In the genomic region with DNA sequence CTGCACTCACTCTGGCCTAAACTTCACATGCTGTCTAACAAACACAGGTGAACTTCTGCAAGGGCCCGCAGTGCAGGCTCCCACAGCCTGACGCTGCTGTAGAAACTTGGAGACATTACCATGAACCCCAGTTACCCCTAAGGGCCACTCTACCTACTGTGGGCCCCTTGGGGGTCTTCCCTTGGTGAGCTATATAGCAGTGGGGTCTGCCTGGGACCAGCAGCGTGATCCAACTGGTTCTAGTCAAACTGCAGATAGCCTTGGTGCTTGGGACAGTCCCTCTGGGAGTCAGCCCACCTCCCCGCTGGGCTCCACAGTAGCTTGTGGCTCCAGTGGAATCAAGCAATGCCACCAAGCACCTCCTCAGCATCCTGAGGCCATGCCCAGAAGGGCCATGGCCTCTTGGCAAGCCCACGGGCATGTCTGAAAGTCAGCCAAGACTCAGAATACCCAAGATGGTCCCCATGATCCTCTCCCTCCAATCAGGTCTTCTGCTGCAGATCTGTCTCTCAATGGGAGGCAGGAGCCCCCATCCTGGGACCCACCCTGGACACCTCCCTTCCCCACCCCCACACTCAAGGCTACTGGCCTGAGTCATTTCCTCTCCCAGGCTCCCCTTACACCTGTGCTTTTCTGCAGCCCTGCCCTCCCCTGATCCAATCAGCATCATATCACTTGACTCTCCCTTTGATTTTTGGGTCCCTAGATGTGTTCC, we compare ENCODE assay signal across 16 cellular contexts.
DNase-seq lines count a peak whose midpoint lies in the region; ATAC-seq and TF ChIP-seq lines count a peak whose summit lies in the region.
"Had no signal": no experiment of that assay in that cellular context is flagged by ENCODE, and none has a peak within 500 bp of the region (broad histone marks: within the 10 kb centered on the region; RNA-seq: fewer than 3 reads in every experiment).

No MANE protein-coding gene starts in this region.

- H3K4me1 ChIP-seq in RWPE2 (ENCODE audit: insufficient read depth, poor library complexity, severe bottlenecking) (no peaks in the 10 kb centered on the region), endodermal cell (ENCODE audit: control insufficient read depth, insufficient read depth, low read length) (no peaks in the 10 kb centered on the region), body of pancreas (no peaks in the 10 kb centered on the region), smooth muscle cell (ENCODE audit: low read depth) (no peaks in the 10 kb centered on the region)
- H3K4me1 ChIP-seq: A549, BE2C had no signal

- H3K36me3 ChIP-seq in RWPE2 (ENCODE audit: low read depth) (no peaks in the 10 kb centered on the region), endodermal cell (ENCODE audit: control insufficient read depth, insufficient read depth, low read length) (no peaks in the 10 kb centered on the region), body of pancreas (replicated peaks in 1 of 2; ENCODE audit: insufficient read depth in 1 of 2, low read depth in 2 of 2) (no peaks in the 10 kb centered on the region), smooth muscle cell (ENCODE audit: low read depth) (no peaks in the 10 kb centered on the region)
- H3K36me3 ChIP-seq: BE2C had no signal

- no peaks in the 10 kb centered on the region for H4K20me1 ChIP-seq in smooth muscle cell (ENCODE audit: low read depth)

- H3K36me3 Mint-ChIP-seq in endodermal cell (ENCODE audit: low read depth): no peaks in the 10 kb centered on the region
- H3K36me3 Mint-ChIP-seq: CD4-positive, alpha-beta memory T cell had no signal

- H3K4me2 ChIP-seq in smooth muscle cell: no peak overlapping the region
- H3K4me2 ChIP-seq: A549, GM23338 had no signal

- ATAC-seq in RWPE2 (ENCODE audit: low read depth) (no peak), body of pancreas (no peak)
- ATAC-seq: A549, GM12878, GM23338 had no signal

- H3F3A ChIP-seq in smooth muscle cell (ENCODE audit: low read depth): no peaks in the 10 kb centered on the region

- H3K4me3 ChIP-seq in RWPE2 (ENCODE audit: severe bottlenecking) (no peak overlapping the region), endodermal cell (ENCODE audit: low read length) (no peak overlapping the region), body of pancreas (no peak overlapping the region), smooth muscle cell (no peak overlapping the region)
- H3K4me3 ChIP-seq: A549, GM12878, GM23338 had no signal

- H3K79me2 ChIP-seq in smooth muscle cell (ENCODE audit: low read depth): no peaks in the 10 kb centered on the region

- H3K9ac ChIP-seq in endodermal cell (ENCODE audit: extremely low read depth, low read length, poor library complexity, severe bottlenecking): no peak overlapping the region
- H3K9ac ChIP-seq in smooth muscle cell (ENCODE audit: low read depth): no peak overlapping the region

- intact Hi-C loops in posterior vena cava (cut with DNase I): no loop called here
- intact Hi-C loops in body of pancreas (cut with DNase I): no loop called here

- H3K27ac ChIP-seq in RWPE2 (ENCODE audit: poor library complexity, severe bottlenecking) (no peak overlapping the region), endodermal cell (ENCODE audit: low read depth, low read length) (no peak overlapping the region), body of pancreas (no peak overlapping the region), smooth muscle cell (ENCODE audit: low read depth) (no peak overlapping the region)
- H3K27ac ChIP-seq: A549, C4-2B, HL-60 had no signal

- H2AFZ ChIP-seq in smooth muscle cell (ENCODE audit: low read depth): no peak overlapping the region
- H2AFZ ChIP-seq: GM23338 had no signal

- H3K9me3 Mint-ChIP-seq in endodermal cell: peaks cover 5% of the 10 kb centered on the region

- H3K4me1 Mint-ChIP-seq in endodermal cell: no peaks in the 10 kb centered on the region
- H3K4me1 Mint-ChIP-seq: CD4-positive, alpha-beta memory T cell had no signal

- TF ChIP-seq CTCF in RWPE2 (IDR thresholded peaks at IDR 0.05; ENCODE audit: poor library complexity, severe bottlenecking) (no peak), endodermal cell (conservative IDR thresholded peaks at IDR 0.05) (no peak), body of pancreas (IDR thresholded peaks at IDR 0.05) (no peak), smooth muscle cell (IDR thresholded peaks at IDR 0.05; ENCODE audit: borderline replicate concordance, insufficient read depth, poor library complexity, severe bottlenecking) (no peak)

- no peaks in the 10 kb centered on the region for H3K9me3 ChIP-seq in RWPE2 (ENCODE audit: severe bottlenecking)
- no peaks in the 10 kb centered on the region for H3K9me3 ChIP-seq in endodermal cell (ENCODE audit: control insufficient read depth, low read length)
- no peaks in the 10 kb centered on the region for H3K9me3 ChIP-seq in body of pancreas
- H3K9me3 ChIP-seq in smooth muscle cell (replicated peaks; ENCODE audit: low read depth): no peaks in the 10 kb centered on the region
- H3K9me3 ChIP-seq: A549, BE2C had no signal

- H3K27me3 Mint-ChIP-seq in endodermal cell (ENCODE audit: insufficient read depth): no peaks in the 10 kb centered on the region
- H3K27me3 Mint-ChIP-seq: CD4-positive, alpha-beta memory T cell had no signal

- 87 to 90% methylated on average over 3 to 5 of the region's 5 CpGs for WGBS in endodermal cell (ENCODE audit: insufficient coverage in 1 of 2, insufficient read length in 1 of 2), 2 experiments
- 83 to 85% methylated on average over 5 of the region's 5 CpGs for WGBS in body of pancreas, 2 donors
- 92% methylated on average over 5 of the region's 5 CpGs for WGBS in smooth muscle cell (ENCODE audit: low lambda C conversion rate)

- TF ChIP-seq POLR2A in body of pancreas (IDR thresholded peaks at IDR 0.05): no peak

- DNase-seq in RWPE2 (ENCODE audit: low spot score) (peak; percentile 29), endodermal cell (peak; percentile 35), posterior vena cava (ENCODE audit: low spot score) (peak; percentile 45), ureter (ENCODE audit: low spot score) (peak; percentile 12), body of pancreas (no peak), NCI-H1694 (lab: John Stamatoyannopoulos, UW) (no peak), smooth muscle cell (lab: John Stamatoyannopoulos, UW; ENCODE audit: unreplicated experiment) (no peak)
- DNase-seq: BE2C; CD4-positive, alpha-beta memory T cell; DMS79; H7 had no signal

- H3K27ac Mint-ChIP-seq in endodermal cell: no peak overlapping the region
- H3K27ac Mint-ChIP-seq: CD4-positive, alpha-beta memory T cell; GM23338 had no signal

- H3K4me3 Mint-ChIP-seq in endodermal cell: no peak overlapping the region
- H3K4me3 Mint-ChIP-seq: CD4-positive, alpha-beta memory T cell; GM23338 had no signal

- H3K27me3 ChIP-seq in RWPE2 (ENCODE audit: insufficient read depth, poor library complexity, severe bottlenecking) (no peaks in the 10 kb centered on the region), endodermal cell (ENCODE audit: control insufficient read depth, insufficient read depth, low read length, poor library complexity, severe bottlenecking) (no peaks in the 10 kb centered on the region), body of pancreas (no peaks in the 10 kb centered on the region), smooth muscle cell (ENCODE audit: low read depth) (no peaks in the 10 kb centered on the region)
- H3K27me3 ChIP-seq: BE2C had no signal

Comparison
In these comparisons a context has a peak if more than half of its experiments do, and no peak if none do; other contexts are left out.
1. DNase-seq: peak in RWPE2 (single experiment), endodermal cell (single experiment), posterior vena cava (single experiment) and ureter (single experiment); none in body of pancreas (0 of 4), NCI-H1694 (single experiment) and smooth muscle cell (single experiment).